17 cellular contexts compared by ENCODE assay signal in the genomic region with DNA sequence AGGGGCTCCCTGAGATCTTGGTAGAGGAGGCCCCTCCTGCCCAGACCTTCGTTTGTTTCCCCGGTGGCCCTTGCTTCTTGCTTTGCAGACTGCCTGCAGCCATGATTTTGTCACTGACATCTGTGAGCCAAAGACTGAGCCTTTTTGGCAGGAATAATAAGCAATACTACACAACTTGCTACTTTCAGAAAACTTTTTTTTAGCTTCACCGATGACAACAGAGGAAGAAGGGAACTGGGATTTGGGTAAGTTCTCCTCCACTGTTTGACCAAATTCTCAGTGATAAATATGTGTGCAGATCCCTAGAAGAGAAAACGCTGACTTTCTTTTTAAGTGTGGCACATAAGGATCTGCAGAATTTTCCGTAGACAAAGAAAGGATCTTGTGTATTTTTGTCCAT. TPM values are rescaled to one million over a fixed set of nuclear protein-coding genes. Genes with fewer than 3 reads are reported as not detected.
DNase-seq lines count a peak whose midpoint lies in the region; ATAC-seq and TF ChIP-seq lines count a peak whose summit lies in the region.
"Had no signal": no experiment of that assay in that cellular context is flagged by ENCODE, and none has a peak within 500 bp of the region (broad histone marks: within the 10 kb centered on the region; RNA-seq: fewer than 3 reads in every experiment).

No MANE protein-coding gene starts in this region.

- no peaks in the 10 kb centered on the region for H3F3A ChIP-seq in PC-3 (ENCODE audit: low read length, unreplicated experiment)

- H3K79me2 ChIP-seq in PC-3 (ENCODE audit: low read length), result no peaks in the 10 kb centered on the region

- H3K27ac ChIP-seq in breast epithelium, result peak overlapping the region; percentile 67 to 82
- H3K27ac ChIP-seq in subcutaneous abdominal adipose tissue (ENCODE audit: low read depth, low read length), result peak overlapping the region; percentile 19
- H3K27ac ChIP-seq in PC-3 (ENCODE audit: low read length), result no peak overlapping the region
- H3K27ac ChIP-seq: 22Rv1 had no signal

- peak; percentile 26 for DNase-seq in DMS 273 (lab: John Stamatoyannopoulos, UW; ENCODE audit: unreplicated experiment)
- DNase-seq in DMS 273 treated with DMSO at 0.1 percent for 48 hours (lab: John Stamatoyannopoulos, UW), result no peak
- DNase-seq in breast epithelium (ENCODE audit: low spot score in 2 of 2), result no peak
- no peak for DNase-seq in left cardiac atrium
- DNase-seq in PC-3, result no peak
- DNase-seq in activated CD4-positive, alpha-beta memory T cell treated with anti-CD3 and anti-CD28 coated beads for 36 hours, result no peak
- DNase-seq: activated CD4-positive, alpha-beta memory T cell treated with anti-CD3 and anti-CD28 coated beads, Interleukin-2, amount 10 ng/mL, durations not matched to agents 7 days and 5 days; activated T-cell treated with anti-CD3 and anti-CD28 coated beads, Interleukin-2, amount 50 U/mL, for 24 hours; erythroblast; naive thymus-derived CD8-positive, alpha-beta T cell; NCI-H1436 treated with DMSO at 0.1 percent for 48 hours; stimulated activated CD8-positive, alpha-beta memory T cell treated with anti-CD3 and anti-CD28 coated beads, Interleukin-4, amount 100 ng/mL, for 48 hours had no signal

- no TSS peak for BruUV-seq in PC-3 (replicated peaks; lab: Mats Ljungman, UMichigan)

- H3K4me3 ChIP-seq in breast epithelium, result no peak overlapping the region
- no peak overlapping the region for H3K4me3 ChIP-seq in subcutaneous abdominal adipose tissue (ENCODE audit: low read depth in 1 of 5, low read length in 5 of 5)
- H3K4me3 ChIP-seq in PC-3 (ENCODE audit: low read length), result no peak overlapping the region
- H3K4me3 ChIP-seq: pancreas had no signal

- TF ChIP-seq CTCF in breast epithelium (IDR thresholded peaks at IDR 0.05) (no peak), PC-3 (conservative IDR thresholded peaks at IDR 0.05; ENCODE audit: low read depth, low read length) (no peak)

- no peaks in the 10 kb centered on the region for H3K27me3 ChIP-seq in breast epithelium
- no peaks in the 10 kb centered on the region for H3K27me3 ChIP-seq in subcutaneous abdominal adipose tissue (ENCODE audit: control insufficient read depth in 5 of 5, insufficient read depth in 4 of 5, low read length in 5 of 5)
- H3K27me3 ChIP-seq in PC-3 (ENCODE audit: low read length), result no peaks in the 10 kb centered on the region
- H3K27me3 ChIP-seq: pancreas had no signal

- H3K36me3 ChIP-seq in breast epithelium, result no peaks in the 10 kb centered on the region
- no peaks in the 10 kb centered on the region for H3K36me3 ChIP-seq in subcutaneous abdominal adipose tissue (ENCODE audit: control insufficient read depth in 5 of 5, insufficient read depth in 5 of 5, low read length in 5 of 5)
- H3K36me3 ChIP-seq in PC-3 (ENCODE audit: low read depth, low read length), result 0 out of 2 replicates have a peak, but pooled peaks cover 2% of the 10 kb centered on the region
- H3K36me3 ChIP-seq: pancreas had no signal

- no peak overlapping the region for H3K4me2 ChIP-seq in PC-3 (ENCODE audit: low read length)

- POLR2A ChIA-PET in PC-3 (lab: Charles Lee; ENCODE audit: unreplicated experiment), result no interaction called here
- POLR2A ChIA-PET in activated CD4-positive, alpha-beta memory T cell treated with anti-CD3 and anti-CD28 coated beads for 36 hours (lab: Charles Lee), result no interaction called here

- no peak for TF ChIP-seq POLR2A in breast epithelium (IDR thresholded peaks at IDR 0.05)

- no peak overlapping the region for H3K4me3 Mint-ChIP-seq in activated CD4-positive, alpha-beta memory T cell treated with anti-CD3 and anti-CD28 coated beads for 36 hours
- H3K4me3 Mint-ChIP-seq: activated CD4-positive, alpha-beta memory T cell treated with anti-CD3 and anti-CD28 coated beads, Interleukin-2, amount 10 ng/mL, durations not matched to agents 7 days and 5 days; activated T-cell treated with anti-CD3 and anti-CD28 coated beads, Interleukin-2, amount 50 U/mL, for 24 hours had no signal

- CTCF ChIA-PET in PC-3 (lab: Charles Lee), result no interaction called here
- CTCF ChIA-PET in activated CD4-positive, alpha-beta memory T cell treated with anti-CD3 and anti-CD28 coated beads for 36 hours (lab: Charles Lee), result no interaction called here

- H3K9me2 ChIP-seq in PC-3 (replicated peaks; ENCODE audit: low read length), result no peaks in the 10 kb centered on the region

- intact Hi-C loops in breast epithelium (cut with DNase I; ENCODE audit: low total_unique reads), result no loop called here
- intact Hi-C loops in left cardiac atrium (cut with DNase I), result loop anchor here in 1 of 2 donors (5.0 kb wide), 1 partner anchor 73 kb away; no protein-coding TSS in a partner anchor
- intact Hi-C loops in PC-3 (cut with micrococcal nuclease), result no loop called here
- intact Hi-C loops in activated CD4-positive, alpha-beta memory T cell treated with anti-CD3 and anti-CD28 coated beads for 36 hours (cut with micrococcal nuclease), result loop anchor here (5.0 kb wide), 1 partner anchor 58 kb away; no protein-coding TSS in a partner anchor

- H3K9me3 ChIP-seq in breast epithelium, result no peaks in the 10 kb centered on the region
- H3K9me3 ChIP-seq in subcutaneous abdominal adipose tissue (ENCODE audit: control insufficient read depth in 5 of 5, low read length in 5 of 5), result peaks cover 0 to 2% (median 0%) of the 10 kb centered on the region in 5 donors
- H3K9me3 ChIP-seq in PC-3 (ENCODE audit: low read length), result no peaks in the 10 kb centered on the region
- H3K9me3 ChIP-seq: pancreas had no signal

- H2AFZ ChIP-seq in PC-3 (ENCODE audit: low read length), result no peak overlapping the region

- no peaks in the 10 kb centered on the region for H4K20me1 ChIP-seq in PC-3 (ENCODE audit: low read length)

- H3K9ac ChIP-seq in subcutaneous abdominal adipose tissue (ENCODE audit: low read length in 5 of 5) (no peak overlapping the region), PC-3 (ENCODE audit: low read length) (no peak overlapping the region)

- H3K36me3 Mint-ChIP-seq in activated CD4-positive, alpha-beta memory T cell treated with anti-CD3 and anti-CD28 coated beads for 36 hours, result no peaks in the 10 kb centered on the region
- H3K36me3 Mint-ChIP-seq: naive thymus-derived CD8-positive, alpha-beta T cell had no signal

- H3K4me1 ChIP-seq in breast epithelium, result no peaks in the 10 kb centered on the region
- peaks cover 3 to 44% (median 35%) of the 10 kb centered on the region in 5 donors for H3K4me1 ChIP-seq in subcutaneous abdominal adipose tissue (ENCODE audit: control insufficient read depth in 5 of 5, insufficient read depth in 5 of 5, low read length in 5 of 5)
- H3K4me1 ChIP-seq in PC-3 (ENCODE audit: insufficient read depth, low read length), result no peaks in the 10 kb centered on the region

- H3K4me1 Mint-ChIP-seq in activated CD4-positive, alpha-beta memory T cell treated with anti-CD3 and anti-CD28 coated beads for 36 hours (ENCODE audit: low read depth), result peaks cover 28% of the 10 kb centered on the region

- no peaks in the 10 kb centered on the region for H3K9me3 Mint-ChIP-seq in activated CD4-positive, alpha-beta memory T cell treated with anti-CD3 and anti-CD28 coated beads for 36 hours
- H3K9me3 Mint-ChIP-seq: activated CD4-positive, alpha-beta memory T cell treated with anti-CD3 and anti-CD28 coated beads, Interleukin-2, amount 10 ng/mL, durations not matched to agents 7 days and 5 days; naive thymus-derived CD8-positive, alpha-beta T cell had no signal

- H3K27me3 Mint-ChIP-seq in activated CD4-positive, alpha-beta memory T cell treated with anti-CD3 and anti-CD28 coated beads for 36 hours, result no peaks in the 10 kb centered on the region
- H3K27me3 Mint-ChIP-seq: activated CD4-positive, alpha-beta memory T cell treated with anti-CD3 and anti-CD28 coated beads, Interleukin-2, amount 10 ng/mL, durations not matched to agents 7 days and 5 days; activated T-cell treated with anti-CD3 and anti-CD28 coated beads, Interleukin-2, amount 50 U/mL, for 24 hours had no signal

- no peak overlapping the region for H3K27ac Mint-ChIP-seq in activated CD4-positive, alpha-beta memory T cell treated with anti-CD3 and anti-CD28 coated beads for 36 hours
- H3K27ac Mint-ChIP-seq: activated CD4-positive, alpha-beta memory T cell treated with anti-CD3 and anti-CD28 coated beads, Interleukin-2, amount 10 ng/mL, durations not matched to agents 7 days and 5 days; activated naive CD4-positive, alpha-beta T cell treated with anti-CD3 and anti-CD28 coated beads, Interleukin-2, amount 50 U/mL, for 72 hours; activated T-cell treated with anti-CD3 and anti-CD28 coated beads, Interleukin-2, amount 50 U/mL, for 24 hours had no signal

- ATAC-seq in left cardiac atrium (peak; percentile 1 to 11), GM18519 (IDR thresholded peaks at IDR 0.05; ENCODE audit: low FRiP score, unreplicated experiment) (no peak), PC-3 (no peak)
- ATAC-seq: activated naive CD4-positive, alpha-beta T cell treated with anti-CD3 and anti-CD28 coated beads, Interleukin-2, amount 50 U/mL, for 72 hours; naive thymus-derived CD8-positive, alpha-beta T cell had no signal

RNA-seq across cellular contexts. Expression of gene CD101, which starts 11.7 kb away (rescaled TPM):
- total RNA-seq in breast epithelium (1 to 10 TPM in 1 of 3 donors, under 1 TPM in 2; 0.32 to 3.9 (median 0.73) TPM), left cardiac atrium (1 to 10 TPM; 1.1 to 3.1 TPM), PC-3 (2014; rRNA removed) (0.17 and 0.36 TPM in 2 replicates)
- under 1 TPM; 0.14 to 0.19 TPM for total RNA-seq in activated CD4-positive, alpha-beta memory T cell treated with anti-CD3 and anti-CD28 coated beads for 36 hours
- total RNA-seq: naive thymus-derived CD8-positive, alpha-beta T cell had no signal

Comparison
In these comparisons a context has a peak if more than half of its experiments do, and no peak if none do; other contexts are left out.
1. ATAC-seq: peak in left cardiac atrium (2 of 2); none in GM18519 (single experiment) and PC-3 (single experiment).